In the genomic region with DNA sequence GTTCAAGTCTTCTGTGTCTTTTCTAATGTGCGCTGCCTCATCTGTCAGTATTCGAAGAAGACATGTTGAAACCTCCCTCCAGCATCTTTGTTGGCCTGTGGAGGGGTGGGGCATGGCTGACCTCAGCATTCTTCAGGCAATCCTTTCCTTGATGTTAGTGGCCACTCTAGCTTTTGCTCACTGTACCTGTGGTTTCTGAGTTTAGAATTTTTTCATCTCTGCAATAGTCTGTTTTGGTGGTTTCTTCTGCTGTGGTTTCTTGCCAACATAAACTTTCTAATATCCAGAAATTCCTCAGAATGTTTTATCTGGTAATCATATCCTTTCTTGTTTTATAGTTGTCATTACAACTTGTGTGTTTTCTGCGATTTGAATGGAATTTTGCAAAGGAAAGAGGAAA, we compare ENCODE assay signal across 15 cellular contexts.
A peak's percentile ranks its signal among the peaks of the same experiment; 100 is the strongest.
DNase-seq lines count a peak whose midpoint lies in the region; ATAC-seq and TF ChIP-seq lines count a peak whose summit lies in the region.
"Had no signal": no experiment of that assay in that cellular context is flagged by ENCODE, and none has a peak within 500 bp of the region (broad histone marks: within the 10 kb centered on the region; RNA-seq: fewer than 3 reads in every experiment).

No MANE protein-coding gene starts in this region.

- no peaks in the 10 kb centered on the region for H3K27me3 Mint-ChIP-seq in chondrocyte (ENCODE audit: low read depth)
- H3K27me3 Mint-ChIP-seq: activated CD4-positive, alpha-beta T cell treated with anti-CD3 and anti-CD28 coated beads, Interleukin-2, amount 10 ng/mL, durations not matched to agents 7 days and 5 days had no signal

- H3K27ac ChIP-seq in RWPE1, result no peak overlapping the region; the same call in 1 of the 2 replicates
- H3K27ac ChIP-seq in esophagus muscularis mucosa (replicated peaks in 1 of 4), result no peak overlapping the region
- no peak overlapping the region for H3K27ac ChIP-seq in ascending aorta
- H3K27ac ChIP-seq: cardiac muscle cell, HL-60, right lobe of liver had no signal

- TF ChIP-seq POLR2A in esophagus muscularis mucosa (IDR thresholded peaks at IDR 0.05; ENCODE audit: low read depth), result no peak

- no peak overlapping the region for H3K27ac Mint-ChIP-seq in chondrocyte (ENCODE audit: unreplicated experiment)
- H3K27ac Mint-ChIP-seq: activated CD4-positive, alpha-beta T cell treated with anti-CD3 and anti-CD28 coated beads, Interleukin-2, amount 10 ng/mL, durations not matched to agents 7 days and 5 days; CD8-positive, alpha-beta T cell had no signal

- intact Hi-C loops in esophagus muscularis mucosa (cut with DNase I), result no loop called here
- intact Hi-C loops in sciatic nerve (cut with DNase I), result no loop called here
- intact Hi-C loops in ascending aorta (cut with DNase I), result no loop called here

- H3K36me3 Mint-ChIP-seq in chondrocyte (ENCODE audit: low read depth), result peaks cover 4% of the 10 kb centered on the region
- H3K36me3 Mint-ChIP-seq: CD8-positive, alpha-beta T cell had no signal

- no peak for TF ChIP-seq CTCF in RWPE1 (conservative IDR thresholded peaks at IDR 0.05; ENCODE audit: low read depth)
- no peak for TF ChIP-seq CTCF in esophagus muscularis mucosa (IDR thresholded peaks at IDR 0.05)
- no peak for TF ChIP-seq CTCF in ascending aorta (IDR thresholded peaks at IDR 0.05)
- no peak for TF ChIP-seq CTCF in chondrocyte (IDR thresholded peaks at IDR 0.05)

- DNase-seq in GM04504 (ENCODE audit: low read depth), result peak; percentile 43
- peak; percentile 52 for DNase-seq in RWPE1 (ENCODE audit: low spot score)
- peak; percentile 34 for DNase-seq in esophagus muscularis mucosa (ENCODE audit: extremely low spot score)
- no peak for DNase-seq in sciatic nerve (ENCODE audit: low spot score)
- DNase-seq in ascending aorta (ENCODE audit: low spot score in 2 of 2), result no peak
- no peak for DNase-seq in chondrocyte (ENCODE audit: low spot score)
- DNase-seq in superior temporal gyrus (ENCODE audit: extremely low spot score), result no peak
- DNase-seq: activated CD4-positive, alpha-beta T cell treated with anti-CD3 and anti-CD28 coated beads, Interleukin-2, amount 10 ng/mL, durations not matched to agents 7 days and 5 days; CD8-positive, alpha-beta T cell; NCI-H2171 treated with DMSO at 0.1 percent for 48 hours; right lobe of liver; substantia nigra had no signal

- H3K4me1 Mint-ChIP-seq in chondrocyte (ENCODE audit: low read depth), result peaks cover 21% of the 10 kb centered on the region
- H3K4me1 Mint-ChIP-seq: activated CD4-positive, alpha-beta T cell treated with anti-CD3 and anti-CD28 coated beads, Interleukin-2, amount 10 ng/mL, durations not matched to agents 7 days and 5 days had no signal

- POLR2A ChIA-PET in RWPE1 (lab: Yijun Ruan, JAX; ENCODE audit: low non-redundant PET), result no interaction called here

- no peak overlapping the region for H3K4me3 ChIP-seq in esophagus muscularis mucosa
- no peak overlapping the region for H3K4me3 ChIP-seq in ascending aorta
- H3K4me3 ChIP-seq: cardiac muscle cell, right lobe of liver had no signal

- peak; percentile 84 for ATAC-seq in sciatic nerve
- ATAC-seq in HG02938 (IDR thresholded peaks at IDR 0.05; ENCODE audit: unreplicated experiment), result no peak
- ATAC-seq: CD8-positive, alpha-beta T cell; right lobe of liver had no signal

- TF ChIP-seq EP300 in esophagus muscularis mucosa (IDR thresholded peaks at IDR 0.05), result no peak

- H3K36me3 ChIP-seq in esophagus muscularis mucosa, result no peaks in the 10 kb centered on the region
- H3K36me3 ChIP-seq in ascending aorta, result no peaks in the 10 kb centered on the region
- H3K36me3 ChIP-seq: cardiac muscle cell, right lobe of liver had no signal

- no peak overlapping the region for H3K4me3 Mint-ChIP-seq in chondrocyte (ENCODE audit: unreplicated experiment)
- H3K4me3 Mint-ChIP-seq: activated CD4-positive, alpha-beta T cell treated with anti-CD3 and anti-CD28 coated beads, Interleukin-2, amount 10 ng/mL, durations not matched to agents 7 days and 5 days; CD8-positive, alpha-beta T cell had no signal

- H3K9me3 ChIP-seq in esophagus muscularis mucosa, result peaks cover 0 to 4% (median 0%) of the 10 kb centered on the region in 4 donors
- H3K9me3 ChIP-seq in ascending aorta, result peaks cover 0 to 9% of the 10 kb centered on the region in 2 donors
- H3K9me3 ChIP-seq: right lobe of liver had no signal

- H3K27me3 ChIP-seq in esophagus muscularis mucosa, result no peaks in the 10 kb centered on the region
- no peaks in the 10 kb centered on the region for H3K27me3 ChIP-seq in ascending aorta
- H3K27me3 ChIP-seq: cardiac muscle cell, right lobe of liver had no signal

- H3K4me1 ChIP-seq in esophagus muscularis mucosa, result no peaks in the 10 kb centered on the region
- H3K4me1 ChIP-seq in ascending aorta, result no peaks in the 10 kb centered on the region
- H3K4me1 ChIP-seq: right lobe of liver had no signal

- peaks cover 7% of the 10 kb centered on the region for H3K9me3 Mint-ChIP-seq in chondrocyte (ENCODE audit: low read depth)
- H3K9me3 Mint-ChIP-seq: activated CD4-positive, alpha-beta T cell treated with anti-CD3 and anti-CD28 coated beads, Interleukin-2, amount 10 ng/mL, durations not matched to agents 7 days and 5 days; CD8-positive, alpha-beta T cell had no signal

- WGBS in esophagus muscularis mucosa, result 83% methylated on average over 3 of the region's 3 CpGs

- CTCF ChIA-PET in RWPE1 (lab: Yijun Ruan, JAX), result interaction anchor here (0.6 kb wide), 1 partner anchor 150 kb away, joined by 3 read pairs; no protein-coding TSS in a partner anchor

Comparison
In these comparisons a context has a peak if more than half of its experiments do, and no peak if none do; other contexts are left out.
1. DNase-seq: peak in GM04504 (single experiment), RWPE1 (single experiment) and esophagus muscularis mucosa (single experiment); none in sciatic nerve (single experiment), ascending aorta (0 of 2), chondrocyte (single experiment) and superior temporal gyrus (single experiment).